8 cellular contexts compared by ENCODE assay signal in genomic region chr7:64951250-64951848, GRCh38. TPM values are rescaled to one million over a fixed set of nuclear protein-coding genes. Genes with fewer than 3 reads are reported as not detected.
A peak's percentile ranks its signal among the peaks of the same experiment; 100 is the strongest.
DNase-seq lines count a peak whose midpoint lies in the region; ATAC-seq and TF ChIP-seq lines count a peak whose summit lies in the region.

No MANE protein-coding gene starts in this region.

- ATAC-seq in GM19351 (IDR thresholded peaks at IDR 0.05; ENCODE audit: unreplicated experiment) (peak; percentile 75), right cardiac atrium (peak; percentile 45 to 61), GM19467 (IDR thresholded peaks at IDR 0.05; ENCODE audit: unreplicated experiment) (no peak), GM21717 (IDR thresholded peaks at IDR 0.05; ENCODE audit: unreplicated experiment) (no peak)

- no peaks in the 10 kb centered on the region for H3K79me2 ChIP-seq in smooth muscle cell (ENCODE audit: low read depth)

- DNase-seq in CMK (ENCODE audit: low read depth): peak; percentile 21
- peak; percentile 34 for DNase-seq in NCI-H1694 (lab: John Stamatoyannopoulos, UW)
- peak in 1 of 7 donors; percentile 15 for DNase-seq in adrenal gland
- DNase-seq in right cardiac atrium: no peak
- no peak for DNase-seq in smooth muscle cell (lab: John Stamatoyannopoulos, UW; ENCODE audit: unreplicated experiment)

- no peak overlapping the region for H3K27ac ChIP-seq in adrenal gland
- H3K27ac ChIP-seq in right cardiac atrium (ENCODE audit: low read length): no peak overlapping the region
- H3K27ac ChIP-seq in smooth muscle cell (ENCODE audit: low read depth): no peak overlapping the region

- TF ChIP-seq CTCF in adrenal gland (IDR thresholded peaks at IDR 0.05) (peak; percentile 74 to 91 (median 88)), smooth muscle cell (IDR thresholded peaks at IDR 0.05; ENCODE audit: borderline replicate concordance, insufficient read depth, poor library complexity, severe bottlenecking) (peak; percentile 72)

- intact Hi-C loops in adrenal gland (cut with DNase I) (loop anchor here in 1 of 2 donors (5.0 kb wide), 1 partner anchor 356 kb away; no protein-coding TSS in a partner anchor), right cardiac atrium (cut with DNase I) (loop anchor here in 3 of 4 donors (2.0 to 10.0 kb wide), 3 partner anchors 263 to 355 kb away; no protein-coding TSS in a partner anchor)

- no peaks in the 10 kb centered on the region for H3F3A ChIP-seq in smooth muscle cell (ENCODE audit: low read depth)

- H3K36me3 ChIP-seq in adrenal gland (replicated peaks in 1 of 2) (no peaks in the 10 kb centered on the region), smooth muscle cell (ENCODE audit: low read depth) (no peaks in the 10 kb centered on the region)

- H3K9ac ChIP-seq in smooth muscle cell (ENCODE audit: low read depth): no peak overlapping the region

- H3K4me1 ChIP-seq in adrenal gland (replicated peaks in 1 of 2) (peaks cover 7 to 13% of the 10 kb centered on the region in 2 donors), right cardiac atrium (ENCODE audit: control insufficient read depth, insufficient read depth, low read length) (no peaks in the 10 kb centered on the region), smooth muscle cell (ENCODE audit: low read depth) (peaks cover 7% of the 10 kb centered on the region)

- H3K9me3 ChIP-seq in adrenal gland (replicated peaks in 1 of 3) (no peaks in the 10 kb centered on the region), right cardiac atrium (ENCODE audit: control insufficient read depth, low read length) (no peaks in the 10 kb centered on the region), smooth muscle cell (replicated peaks; ENCODE audit: low read depth) (no peaks in the 10 kb centered on the region)

- WGBS in adrenal gland, 4 donors: 0 to 3% (median 3%) methylated on average over 1 of the region's 1 CpG
- WGBS in right cardiac atrium: 1% methylated on average over 1 of the region's 1 CpG
- WGBS in smooth muscle cell (ENCODE audit: low lambda C conversion rate): 0% methylated on average over 1 of the region's 1 CpG

- no peak for TF ChIP-seq POLR2A in adrenal gland (IDR thresholded peaks at IDR 0.05)

- no peak overlapping the region for H3K4me3 ChIP-seq in adrenal gland
- no peak overlapping the region for H3K4me3 ChIP-seq in right cardiac atrium (ENCODE audit: low read length)
- no peak overlapping the region for H3K4me3 ChIP-seq in smooth muscle cell

- H2AFZ ChIP-seq in smooth muscle cell (ENCODE audit: low read depth): no peak overlapping the region

- H4K20me1 ChIP-seq in smooth muscle cell (ENCODE audit: low read depth): no peaks in the 10 kb centered on the region

- H3K4me2 ChIP-seq in smooth muscle cell: no peak overlapping the region

- H3K27me3 ChIP-seq in adrenal gland (no peaks in the 10 kb centered on the region), right cardiac atrium (ENCODE audit: control insufficient read depth, insufficient read depth) (no peaks in the 10 kb centered on the region), smooth muscle cell (ENCODE audit: low read depth) (peaks cover 28% of the 10 kb centered on the region)

RNA-seq across cellular contexts. Expression of gene ZNF117, which starts 39.5 kb away (rescaled TPM):
- 10 to 100 TPM; 12.0 to 75.5 (median 39.9) TPM for total RNA-seq in adrenal gland
- 10 to 100 TPM; 23.6 to 60.5 (median 29.9) TPM for polyA plus RNA-seq in adrenal gland
- total RNA-seq in right cardiac atrium: 1 to 10 TPM; 2.5 to 7.6 (median 3.8) TPM
- polyA plus RNA-seq in right cardiac atrium: 3.9 TPM
- 11.5 and 16.5 TPM in 2 replicates for total RNA-seq in smooth muscle cell
- 1.4 and 1.8 TPM in 2 replicates for polyA plus RNA-seq in smooth muscle cell

RNA-seq across cellular contexts. Expression of gene ZNF273, which starts 48.3 kb away (rescaled TPM):
- total RNA-seq in adrenal gland (1 to 10 TPM; 2.1 to 9.2 (median 4.7) TPM), right cardiac atrium (1 to 10 TPM; 2.9 to 3.9 (median 3.4) TPM), smooth muscle cell (4.4 and 5.7 TPM in 2 replicates)
- polyA plus RNA-seq in adrenal gland (1 to 10 TPM; 3.0 to 9.0 (median 6.5) TPM), right cardiac atrium (2.6 TPM), smooth muscle cell (2.0 and 2.2 TPM in 2 replicates)

RNA-seq across cellular contexts. Expression of gene ERV3-1, which starts 55.1 kb away (rescaled TPM):
- total RNA-seq in adrenal gland (100 to 1,000 TPM in 2 of 8 donors, 10 to 100 TPM in 6; 37.6 to 180 (median 68.5) TPM), right cardiac atrium (10 to 100 TPM in 1 of 4 donors, 1 to 10 TPM in 3; 6.1 to 11.8 (median 7.7) TPM), smooth muscle cell (16.8 and 19.4 TPM in 2 replicates)
- polyA plus RNA-seq in adrenal gland (10 to 100 TPM in 2 of 3 donors, 1 to 10 TPM in 1; 9.6 to 67.7 (median 18.6) TPM), right cardiac atrium (4.0 TPM), smooth muscle cell (6.7 and 9.6 TPM in 2 replicates)

Comparison
In these comparisons a context has a peak if more than half of its experiments do, and no peak if none do; other contexts are left out.
1. DNase-seq: peak in CMK (single experiment) and NCI-H1694 (single experiment); none in right cardiac atrium (0 of 3) and smooth muscle cell (single experiment).
2. ATAC-seq: peak in GM19351 (single experiment) and right cardiac atrium (2 of 2); none in GM19467 (single experiment) and GM21717 (single experiment).